8 cellular contexts compared by ENCODE assay signal in genomic region chr6:27687154-27688013, GRCh38.
A peak's percentile ranks its signal among the peaks of the same experiment; 100 is the strongest.
DNase-seq lines count a peak whose midpoint lies in the region; ATAC-seq, FAIRE-seq and TF ChIP-seq lines count a peak whose summit lies in the region.

No MANE protein-coding gene starts in this region.

- peak; percentile 70 for ATAC-seq in omental fat pad (ENCODE audit: low FRiP score)

- no peaks in the 10 kb centered on the region for H3K9me3 ChIP-seq in thymus (ENCODE audit: control insufficient read depth)

- no peak for FAIRE-seq in H54 (lab: Jason Lieb, UNC)

- no peaks in the 10 kb centered on the region for H3K4me1 ChIP-seq in thymus (ENCODE audit: control insufficient read depth, insufficient read depth, low read length)

- no peak for TF ChIP-seq POLR2A in H54 (IDR thresholded peaks at IDR 0.05; ENCODE audit: low read depth, low read length)

- in situ Hi-C loops in G401 (cut with HindIII; ENCODE audit: low sequenced_read_pairs): no loop called here

- peaks cover 12% of the 10 kb centered on the region for H3K27me3 ChIP-seq in thymus (ENCODE audit: control insufficient read depth, insufficient read depth)

- DNase-seq in G401 (ENCODE audit: low spot score) (peak; percentile 91), H54 (ENCODE audit: insufficient read length, low spot score) (peak; percentile 55), SIG-M5 (lab: John Stamatoyannopoulos, UW) (peak; percentile 53), activated gamma-delta T cell (lab: John Stamatoyannopoulos, UW) (peak; percentile 43), germinal center (ENCODE audit: low spot score) (peak; percentile 73), omental fat pad (ENCODE audit: low spot score) (peak; percentile 35)

- under 1% methylated on average over 43 of the region's 43 CpGs for WGBS in thymus

- TF ChIP-seq CTCF in LNCAP (IDR thresholded peaks at IDR 0.05) (peak; percentile 68), omental fat pad (IDR thresholded peaks at IDR 0.05) (no peak)

- no peaks in the 10 kb centered on the region for H3K36me3 ChIP-seq in thymus (ENCODE audit: control insufficient read depth, insufficient read depth)

- peak overlapping the region; percentile 53 for H3K4me3 ChIP-seq in thymus (ENCODE audit: low read length)

- H3K27ac ChIP-seq in thymus (ENCODE audit: low read depth): no peak overlapping the region

Comparison
In these comparisons a context has a peak if more than half of its experiments do, and no peak if none do; other contexts are left out.
1. DNase-seq: peak in every context shown above with its lines; median percentile 91 in G401; 73 in germinal center; 55 in H54; 53 in SIG-M5; 43 in activated gamma-delta T cell; 35 in omental fat pad.